9 cellular contexts compared by ENCODE assay signal in the genomic region with DNA sequence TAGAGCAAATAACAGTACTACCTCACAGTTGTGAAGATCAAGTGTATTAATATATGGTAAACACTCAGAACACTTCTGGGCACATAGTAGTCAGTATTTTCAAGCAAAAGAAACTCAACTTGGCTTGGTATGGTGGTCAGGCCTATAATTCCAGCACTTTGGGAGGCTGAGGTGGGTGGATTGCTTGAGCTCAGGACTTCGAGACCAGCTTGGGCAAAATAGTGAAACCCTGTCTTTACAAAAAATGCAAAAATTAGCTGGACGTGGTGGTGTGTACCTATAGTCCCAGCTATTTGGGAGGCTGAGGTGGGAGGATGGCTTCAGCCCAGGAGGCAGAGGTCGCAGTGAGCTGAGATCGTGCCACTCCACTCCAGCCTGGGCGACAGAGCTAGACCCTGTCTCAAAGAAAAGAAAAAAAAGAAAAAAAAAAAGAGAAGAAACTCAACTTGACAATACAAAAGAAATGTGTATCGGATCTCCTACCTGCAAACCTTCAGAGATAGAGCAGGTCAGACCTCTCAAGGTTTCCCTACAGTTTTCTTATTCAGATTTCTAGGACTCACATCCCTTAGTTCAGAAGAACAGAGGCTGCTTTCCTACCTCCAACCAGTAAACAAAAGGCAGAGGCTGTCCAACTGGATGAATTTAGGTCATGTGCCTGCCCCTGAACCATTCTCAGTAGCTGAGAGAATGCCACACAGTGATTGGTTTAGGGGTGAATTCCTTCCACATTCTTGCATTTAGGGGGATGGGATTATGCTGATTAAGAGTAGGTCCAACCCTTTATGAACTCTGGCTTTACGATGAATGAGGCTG. TPM values are rescaled to one million over a fixed set of nuclear protein-coding genes. Genes with fewer than 3 reads are reported as not detected.
DNase-seq lines count a peak whose midpoint lies in the region; ATAC-seq and TF ChIP-seq lines count a peak whose summit lies in the region.
"Had no signal": no experiment of that assay in that cellular context is flagged by ENCODE, and none has a peak within 500 bp of the region (broad histone marks: within the 10 kb centered on the region; RNA-seq: fewer than 3 reads in every experiment).

No MANE protein-coding gene starts in this region.

- peak overlapping the region; percentile 76 for H3K4me2 ChIP-seq in Loucy (ENCODE audit: low read depth, low read length, poor library complexity, severe bottlenecking)

- peak overlapping the region in 4 of 5 experiments; percentile 70 to 99 (median 82) for H3K4me3 Mint-ChIP-seq in brain

- H3K4me1 ChIP-seq in Loucy (ENCODE audit: insufficient read depth, low read length, poor library complexity, severe bottlenecking) = peaks cover 26% of the 10 kb centered on the region

- H3K36me3 Mint-ChIP-seq in brain = peaks cover 19% of the 10 kb centered on the region

- H4K20me1 ChIP-seq in Loucy (ENCODE audit: insufficient read depth, low read length, poor library complexity, severe bottlenecking) = peaks cover 31% of the 10 kb centered on the region

- H3K27me3 ChIP-seq in Loucy (ENCODE audit: insufficient read depth, low read length, poor library complexity, severe bottlenecking) = peaks cover 9% of the 10 kb centered on the region

- H3K79me2 ChIP-seq in Loucy (ENCODE audit: insufficient read depth, low read length) = peaks cover 34% of the 10 kb centered on the region

- ATAC-seq in esophagus mucosa (no peak), GM21515 (IDR thresholded peaks at IDR 0.05; ENCODE audit: unreplicated experiment) (no peak)

- no peaks in the 10 kb centered on the region for H3K9me3 Mint-ChIP-seq in brain

- H3K9me2 ChIP-seq in Loucy (replicated peaks; ENCODE audit: low read depth, low read length) = no peaks in the 10 kb centered on the region

- H3K9ac ChIP-seq in Loucy (ENCODE audit: low read depth, low read length, poor library complexity, severe bottlenecking) = peak overlapping the region; percentile 58

- TF ChIP-seq CTCF in Loucy (conservative IDR thresholded peaks at IDR 0.05; ENCODE audit: low read length) (no peak), brain (conservative IDR thresholded peaks at IDR 0.05) (no peak)

- H3K27ac Mint-ChIP-seq in brain = peak overlapping the region; percentile 27 to 94 (median 77)

- peaks cover 3% of the 10 kb centered on the region for H3K27me3 Mint-ChIP-seq in brain

- H3K36me3 ChIP-seq in Loucy (ENCODE audit: insufficient read depth, low read length) = peaks cover 20% of the 10 kb centered on the region; the same call in 1 of the 2 replicates

- no peaks in the 10 kb centered on the region for H3K9me3 ChIP-seq in Loucy (ENCODE audit: insufficient read depth, low read depth, low read length)

- H3K4me1 Mint-ChIP-seq in brain = peaks cover 44% of the 10 kb centered on the region

- H3K4me3 ChIP-seq in Loucy (ENCODE audit: low read length, poor library complexity, severe bottlenecking) = peak overlapping the region; percentile 72

- no peak overlapping the region; the same call in 1 of the 2 replicates for H2AFZ ChIP-seq in Loucy (ENCODE audit: low read length)

- DNase-seq in DMS53 treated with DMSO at 0.1 percent for 48 hours (lab: John Stamatoyannopoulos, UW; ENCODE audit: unreplicated experiment) (peak; percentile 13), lung microvascular endothelial cell (ENCODE audit: low read depth in 2 of 2) (peak; percentile 49 to 63), NCI-H1694 (lab: John Stamatoyannopoulos, UW) (no peak)
- no peak for DNase-seq in activated CD4-positive, alpha-beta T cell treated with anti-CD3 and anti-CD28 coated beads, Interleukin-2, amount 50 U/mL, for 48 hours
- DNase-seq: activated T-cell treated with anti-CD3 and anti-CD28 coated beads, Interleukin-2, amount 50 U/mL, for 48 hours had no signal

- no peaks in the 10 kb centered on the region for H3F3A ChIP-seq in Loucy (ENCODE audit: low read depth)

RNA-seq across cellular contexts. Expression of a gene that starts 1.7 kb away (rescaled TPM):
- polyA plus RNA-seq in brain (ENCODE audit: insufficient read depth, low read depth, low replicate concordance) = 168 TPM
- total RNA-seq in lung microvascular endothelial cell (47.4 and 70.4 TPM in 2 replicates), esophagus mucosa (85.5 TPM)

RNA-seq across cellular contexts. Expression of a gene that starts 37.6 kb away (rescaled TPM):
- 27.5 TPM for polyA plus RNA-seq in brain (ENCODE audit: insufficient read depth, low read depth, low replicate concordance)
- total RNA-seq in lung microvascular endothelial cell = 20.9 and 32.7 TPM in 2 replicates
- 5.9 TPM for total RNA-seq in esophagus mucosa

Comparison
In these comparisons a context has a peak if more than half of its experiments do, and no peak if none do; other contexts are left out.
1. DNase-seq: peak in DMS53 treated with DMSO at 0.1 percent for 48 hours (single experiment) and lung microvascular endothelial cell (2 of 2); none in NCI-H1694 (single experiment) and activated CD4-positive, alpha-beta T cell treated with anti-CD3 and anti-CD28 coated beads, Interleukin-2, amount 50 U/mL, for 48 hours (0 of 2).